In the genomic region with DNA sequence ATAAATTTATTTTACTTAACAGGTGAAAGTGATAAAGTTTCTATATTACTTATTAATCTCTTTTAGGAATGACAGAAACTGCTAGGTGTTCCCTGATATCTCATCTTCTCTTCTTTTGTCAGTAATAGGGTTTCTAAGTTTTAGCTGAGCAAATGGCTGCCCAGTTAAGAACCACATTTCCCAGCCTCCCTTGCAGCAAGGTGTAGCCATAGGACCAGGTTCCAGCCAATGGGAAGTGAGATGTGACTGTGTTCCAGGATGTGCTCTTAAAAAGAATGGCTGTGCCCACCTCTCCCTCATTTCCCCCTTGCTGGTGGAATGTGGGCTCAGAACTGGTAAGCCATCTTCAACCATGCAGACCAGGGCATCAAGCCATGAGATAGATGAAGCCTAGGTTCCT, we compare ENCODE assay signal across 19 cellular contexts.
A peak's percentile ranks its signal among the peaks of the same experiment; 100 is the strongest.
DNase-seq lines count a peak whose midpoint lies in the region; ATAC-seq and TF ChIP-seq lines count a peak whose summit lies in the region.
"Had no signal": no experiment of that assay in that cellular context is flagged by ENCODE, and none has a peak within 500 bp of the region (broad histone marks: within the 10 kb centered on the region; RNA-seq: fewer than 3 reads in every experiment).

No MANE protein-coding gene starts in this region.

- peak; percentile 26 for DNase-seq in NCI-H82 (lab: John Stamatoyannopoulos, UW)
- no peak for DNase-seq in NCI-H82 treated with DMSO at 0.1 percent for 48 hours (lab: John Stamatoyannopoulos, UW; ENCODE audit: unreplicated experiment)
- peak; percentile 11 for DNase-seq in HT-29 (ENCODE audit: low spot score)
- peak; percentile 5 for DNase-seq in iris pigment epithelial cell (ENCODE audit: low read depth)
- no peak for DNase-seq in cerebellar nuclear complex (lab: John Stamatoyannopoulos, UW)
- DNase-seq in breast epithelium (ENCODE audit: low spot score in 2 of 2), result no peak
- DNase-seq: activated CD4-positive, alpha-beta T cell treated with anti-CD3 and anti-CD28 coated beads, Interleukin-2, amount 10 ng/mL, durations not matched to agents 24 days and 14 days; activated naive CD8-positive, alpha-beta T cell treated with anti-CD3 and anti-CD28 coated beads, Interleukin-2, amount 50 U/mL, for 24 hours; activated T-cell treated with anti-CD3 and anti-CD28 coated beads, Interleukin-2, amount 50 U/mL, for 24 hours; caudate nucleus; CD8-positive, alpha-beta memory T cell; midbrain; NCI-H1930; NCI-H69; occipital lobe; stimulated activated CD4-positive, alpha-beta T cell treated with anti-CD3 and anti-CD28 coated beads, Interleukin-4, amount 100 ng/mL, for 24 hours; tibial artery had no signal

- no peak for TF ChIP-seq CTCF in breast epithelium (IDR thresholded peaks at IDR 0.05)

- H3K36me3 ChIP-seq in breast epithelium, result no peaks in the 10 kb centered on the region
- H3K36me3 ChIP-seq: tibial artery had no signal

- TF ChIP-seq POLR2A in breast epithelium (IDR thresholded peaks at IDR 0.05), result no peak

- H3K4me1 ChIP-seq in breast epithelium, result no peaks in the 10 kb centered on the region
- H3K4me1 ChIP-seq: tibial artery had no signal

- H3K27me3 ChIP-seq in breast epithelium, result no peaks in the 10 kb centered on the region
- H3K27me3 ChIP-seq: tibial artery had no signal

- no peak overlapping the region for H3K4me3 ChIP-seq in breast epithelium
- H3K4me3 ChIP-seq: tibial artery had no signal

- no peaks in the 10 kb centered on the region for H3K9me3 ChIP-seq in breast epithelium

- H3K27ac ChIP-seq in breast epithelium, result no peak overlapping the region
- H3K27ac ChIP-seq: tibial artery had no signal

- intact Hi-C loops in breast epithelium (cut with DNase I; ENCODE audit: low total_unique reads), result no loop called here

- ATAC-seq in SK-N-SH treated with all-trans-retinoic acid at 6 μM for 48 hours (peak; percentile 85), HG03039 (IDR thresholded peaks at IDR 0.05; ENCODE audit: unreplicated experiment) (no peak)
- ATAC-seq: activated naive CD8-positive, alpha-beta T cell treated with anti-CD3 and anti-CD28 coated beads, Interleukin-2, amount 50 U/mL, for 24 hours had no signal

TF ChIP-seq in SK-N-SH treated with all-trans-retinoic acid at 6 μM for 48 hours, 23 proteins besides CTCF, POLR2A, EP300 and RAD21:
- TF ChIP-seq, protein P1, sequence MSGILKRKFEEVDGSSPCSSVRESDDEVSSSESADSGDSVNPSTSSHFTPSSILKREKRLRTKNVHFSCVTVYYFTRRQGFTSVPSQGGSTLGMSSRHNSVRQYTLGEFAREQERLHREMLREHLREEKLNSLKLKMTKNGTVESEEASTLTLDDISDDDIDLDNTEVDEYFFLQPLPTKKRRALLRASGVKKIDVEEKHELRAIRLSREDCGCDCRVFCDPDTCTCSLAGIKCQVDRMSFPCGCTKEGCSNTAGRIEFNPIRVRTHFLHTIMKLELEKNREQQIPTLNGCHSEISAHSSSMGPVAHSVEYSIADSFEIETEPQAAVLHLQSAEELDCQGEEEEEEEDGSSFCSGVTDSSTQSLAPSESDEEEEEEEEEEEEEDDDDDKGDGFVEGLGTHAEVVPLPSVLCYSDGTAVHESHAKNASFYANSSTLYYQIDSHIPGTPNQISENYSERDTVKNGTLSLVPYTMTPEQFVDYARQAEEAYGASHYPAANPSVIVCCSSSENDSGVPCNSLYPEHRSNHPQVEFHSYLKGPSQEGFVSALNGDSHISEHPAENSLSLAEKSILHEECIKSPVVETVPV (CRISPR knock-in tag; IDR thresholded peaks at IDR 0.05), result no peak
- no peak for TF ChIP-seq OSR1 (CRISPR knock-in tag; IDR thresholded peaks at IDR 0.05)
- TF ChIP-seq ESRRG (CRISPR knock-in tag; IDR thresholded peaks at IDR 0.05), result no peak
- TF ChIP-seq ZNF8 (CRISPR knock-in tag; IDR thresholded peaks at IDR 0.05), result no peak
- TF ChIP-seq CSDC2 (CRISPR knock-in tag; IDR thresholded peaks at IDR 0.05), result no peak
- TF ChIP-seq TOX (CRISPR knock-in tag; IDR thresholded peaks at IDR 0.05; ENCODE audit: borderline replicate concordance), result no peak
- no peak for TF ChIP-seq ARNTL (CRISPR knock-in tag; IDR thresholded peaks at IDR 0.05; ENCODE audit: borderline replicate concordance, low read depth)
- TF ChIP-seq ZFP30 (CRISPR knock-in tag; IDR thresholded peaks at IDR 0.05), result no peak
- no peak for TF ChIP-seq SNAI2 (CRISPR knock-in tag; IDR thresholded peaks at IDR 0.05)
- TF ChIP-seq, protein P2, sequence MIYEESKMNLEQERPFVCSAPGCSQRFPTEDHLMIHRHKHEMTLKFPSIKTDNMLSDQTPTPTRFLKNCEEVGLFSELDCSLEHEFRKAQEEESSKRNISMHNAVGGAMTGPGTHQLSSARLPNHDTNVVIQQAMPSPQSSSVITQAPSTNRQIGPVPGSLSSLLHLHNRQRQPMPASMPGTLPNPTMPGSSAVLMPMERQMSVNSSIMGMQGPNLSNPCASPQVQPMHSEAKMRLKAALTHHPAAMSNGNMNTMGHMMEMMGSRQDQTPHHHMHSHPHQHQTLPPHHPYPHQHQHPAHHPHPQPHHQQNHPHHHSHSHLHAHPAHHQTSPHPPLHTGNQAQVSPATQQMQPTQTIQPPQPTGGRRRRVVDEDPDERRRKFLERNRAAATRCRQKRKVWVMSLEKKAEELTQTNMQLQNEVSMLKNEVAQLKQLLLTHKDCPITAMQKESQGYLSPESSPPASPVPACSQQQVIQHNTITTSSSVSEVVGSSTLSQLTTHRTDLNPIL (CRISPR knock-in tag; IDR thresholded peaks at IDR 0.05; ENCODE audit: low read depth), result no peak
- TF ChIP-seq, protein P3, sequence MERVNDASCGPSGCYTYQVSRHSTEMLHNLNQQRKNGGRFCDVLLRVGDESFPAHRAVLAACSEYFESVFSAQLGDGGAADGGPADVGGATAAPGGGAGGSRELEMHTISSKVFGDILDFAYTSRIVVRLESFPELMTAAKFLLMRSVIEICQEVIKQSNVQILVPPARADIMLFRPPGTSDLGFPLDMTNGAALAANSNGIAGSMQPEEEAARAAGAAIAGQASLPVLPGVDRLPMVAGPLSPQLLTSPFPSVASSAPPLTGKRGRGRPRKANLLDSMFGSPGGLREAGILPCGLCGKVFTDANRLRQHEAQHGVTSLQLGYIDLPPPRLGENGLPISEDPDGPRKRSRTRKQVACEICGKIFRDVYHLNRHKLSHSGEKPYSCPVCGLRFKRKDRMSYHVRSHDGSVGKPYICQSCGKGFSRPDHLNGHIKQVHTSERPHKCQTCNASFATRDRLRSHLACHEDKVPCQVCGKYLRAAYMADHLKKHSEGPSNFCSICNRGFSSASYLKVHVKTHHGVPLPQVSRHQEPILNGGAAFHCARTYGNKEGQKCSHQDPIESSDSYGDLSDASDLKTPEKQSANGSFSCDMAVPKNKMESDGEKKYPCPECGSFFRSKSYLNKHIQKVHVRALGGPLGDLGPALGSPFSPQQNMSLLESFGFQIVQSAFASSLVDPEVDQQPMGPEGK (CRISPR knock-in tag; IDR thresholded peaks at IDR 0.05; ENCODE audit: borderline replicate concordance), result no peak

Comparison
In these comparisons a context has a peak if more than half of its experiments do, and no peak if none do; other contexts are left out.
1. DNase-seq: peak in NCI-H82 (single experiment), HT-29 (single experiment) and iris pigment epithelial cell (single experiment); none in NCI-H82 treated with DMSO at 0.1 percent for 48 hours (single experiment), cerebellar nuclear complex (0 of 2) and breast epithelium (0 of 2).